8 cellular contexts compared by ENCODE assay signal in genomic region chr15:85494035-85494793, GRCh38.
DNase-seq lines count a peak whose midpoint lies in the region; ATAC-seq and TF ChIP-seq lines count a peak whose summit lies in the region.

No MANE protein-coding gene starts in this region.

- peak overlapping the region in 1 of 8 donors; percentile 40 for H3K27ac ChIP-seq in spleen

- TF ChIP-seq POLR2A in spleen (IDR thresholded peaks at IDR 0.05) = no peak

- H3K4me1 Mint-ChIP-seq in WTC11 = peaks cover 63% of the 10 kb centered on the region
- peaks cover 58% of the 10 kb centered on the region for H3K4me1 Mint-ChIP-seq in type B pancreatic cell (ENCODE audit: unreplicated experiment)

- no peaks in the 10 kb centered on the region for H3K9me3 Mint-ChIP-seq in WTC11
- no peaks in the 10 kb centered on the region for H3K9me3 Mint-ChIP-seq in type B pancreatic cell

- H3K9me3 ChIP-seq in spleen = no peaks in the 10 kb centered on the region

- TF ChIP-seq CTCF in WTC11 (IDR thresholded peaks at IDR 0.05) (no peak), type B pancreatic cell (conservative IDR thresholded peaks at IDR 0.05) (no peak), spleen (IDR thresholded peaks at IDR 0.05 in 8 of 11, conservative IDR thresholded peaks at IDR 0.05 in 3 of 11) (no peak)

- DNase-seq in NCI-H146 (lab: John Stamatoyannopoulos, UW) = peak; percentile 8
- DNase-seq in NCI-H146 treated with DMSO at 0.1 percent for 48 hours (lab: John Stamatoyannopoulos, UW; ENCODE audit: unreplicated experiment) = no peak
- DNase-seq in WTC11 (ENCODE audit: low spot score) = no peak
- DNase-seq in iris pigment epithelial cell (ENCODE audit: low read depth) = peak; percentile 93
- no peak for DNase-seq in type B pancreatic cell (ENCODE audit: extremely low spot score, unreplicated experiment)
- no peak for DNase-seq in spleen
- DNase-seq in cerebellum (ENCODE audit: low spot score) = no peak

- H3K36me3 Mint-ChIP-seq in WTC11 (no peaks in the 10 kb centered on the region), type B pancreatic cell (peaks cover 5% of the 10 kb centered on the region)

- H3K27ac Mint-ChIP-seq in WTC11 (peak overlapping the region; percentile 1; the same call in 1 of the 2 replicates), type B pancreatic cell (peak overlapping the region; percentile 44)

- no peaks in the 10 kb centered on the region for H3K36me3 ChIP-seq in spleen

- POLR2A ChIA-PET in WTC11 (lab: Charles Lee) = no interaction called here

- intact Hi-C loops in spleen (cut with DNase I; ENCODE audit: low total_unique reads) = no loop called here

- WGBS in spleen, 5 donors = 66 to 83% (median 74%) methylated on average over 5 of the region's 5 CpGs

- ATAC-seq in WTC11 = peak; percentile 13; the same call in 1 of the 2 replicates
- no peak for ATAC-seq in GM21723 (IDR thresholded peaks at IDR 0.05; ENCODE audit: unreplicated experiment)

- no peak overlapping the region for H3K4me3 Mint-ChIP-seq in WTC11
- H3K4me3 Mint-ChIP-seq in type B pancreatic cell = peak overlapping the region; percentile 30

- no peaks in the 10 kb centered on the region for H3K27me3 ChIP-seq in spleen (replicated peaks in 1 of 7)

- H3K4me3 ChIP-seq in spleen = no peak overlapping the region

- peaks cover 0 to 92% (median 57%) of the 10 kb centered on the region in 6 donors for H3K4me1 ChIP-seq in spleen

- no peaks in the 10 kb centered on the region for H3K27me3 Mint-ChIP-seq in WTC11 (ENCODE audit: low read depth)
- no peaks in the 10 kb centered on the region for H3K27me3 Mint-ChIP-seq in type B pancreatic cell

- CTCF ChIA-PET in WTC11 (lab: Charles Lee) = interaction anchor here (1.0 kb wide), 1 partner anchor 9 kb away, joined by 3 read pairs; no protein-coding TSS in a partner anchor

TF ChIP-seq in WTC11, 78 proteins besides CTCF, POLR2A, EP300 and RAD21 (continues in another document):
- TF ChIP-seq RORB (CRISPR knock-in tag; IDR thresholded peaks at IDR 0.05) = no peak
- no peak for TF ChIP-seq ZNF396 (CRISPR knock-in tag; IDR thresholded peaks at IDR 0.05; ENCODE audit: borderline replicate concordance)
- no peak for TF ChIP-seq IRF1 (CRISPR knock-in tag; IDR thresholded peaks at IDR 0.05)
- no peak for TF ChIP-seq PRDM15 (CRISPR knock-in tag; IDR thresholded peaks at IDR 0.05)
- no peak for TF ChIP-seq KAT7 (CRISPR knock-in tag; IDR thresholded peaks at IDR 0.05; ENCODE audit: borderline replicate concordance)
- no peak for TF ChIP-seq ETV6 (CRISPR knock-in tag; IDR thresholded peaks at IDR 0.05)
- TF ChIP-seq OVOL2 (CRISPR knock-in tag; IDR thresholded peaks at IDR 0.05; ENCODE audit: borderline replicate concordance) = no peak
- no peak for TF ChIP-seq FOXK1 (CRISPR knock-in tag; IDR thresholded peaks at IDR 0.05)
- TF ChIP-seq MYBL2 (CRISPR knock-in tag; IDR thresholded peaks at IDR 0.05) = no peak
- TF ChIP-seq IRF2 (CRISPR knock-in tag; IDR thresholded peaks at IDR 0.05; ENCODE audit: borderline replicate concordance, low read depth) = no peak
- TF ChIP-seq USF2 (CRISPR knock-in tag; IDR thresholded peaks at IDR 0.05) = no peak
- TF ChIP-seq PREB (CRISPR knock-in tag; IDR thresholded peaks at IDR 0.05; ENCODE audit: borderline replicate concordance) = no peak
- no peak for TF ChIP-seq ZNF512 (CRISPR knock-in tag; IDR thresholded peaks at IDR 0.05; ENCODE audit: borderline replicate concordance)
- no peak for TF ChIP-seq FOXP4 (CRISPR knock-in tag; IDR thresholded peaks at IDR 0.05)
- TF ChIP-seq TCF7 (CRISPR knock-in tag; IDR thresholded peaks at IDR 0.05; ENCODE audit: low read depth) = no peak
- TF ChIP-seq PRRX2 (CRISPR knock-in tag; IDR thresholded peaks at IDR 0.05) = no peak

Comparison
In these comparisons a context has a peak if more than half of its experiments do, and no peak if none do; other contexts are left out.
1. DNase-seq: peak in NCI-H146 (single experiment) and iris pigment epithelial cell (single experiment); none in NCI-H146 treated with DMSO at 0.1 percent for 48 hours (single experiment), WTC11 (single experiment), type B pancreatic cell (single experiment), spleen (single experiment) and cerebellum (single experiment).